Comparison of ENCODE assay signal across 10 cellular contexts in the genomic region with DNA sequence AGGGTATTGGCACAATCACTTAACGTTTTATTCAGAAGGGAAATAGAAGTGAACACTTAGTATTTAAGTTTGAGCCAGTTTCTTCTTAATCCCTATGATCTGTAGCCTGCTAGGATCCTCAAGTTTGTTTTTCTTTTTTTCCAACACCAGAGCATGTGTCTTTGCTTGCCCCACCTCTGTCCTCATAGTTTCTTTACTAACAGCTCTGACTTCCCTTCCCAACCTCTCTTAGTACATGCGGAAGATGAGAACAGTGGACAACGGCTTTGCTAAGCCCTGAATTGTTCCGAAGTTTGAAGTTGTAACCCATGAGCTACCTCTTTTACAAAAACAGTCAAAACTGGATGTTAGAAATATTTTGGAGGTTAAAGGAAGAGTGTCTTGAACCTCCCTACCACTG.
DNase-seq lines count a peak whose midpoint lies in the region; ATAC-seq and TF ChIP-seq lines count a peak whose summit lies in the region.
"Had no signal": no experiment of that assay in that cellular context is flagged by ENCODE, and none has a peak within 500 bp of the region (broad histone marks: within the 10 kb centered on the region; RNA-seq: fewer than 3 reads in every experiment).

No MANE protein-coding gene starts in this region.

- peak; percentile 62 for ATAC-seq in Right ventricle myocardium inferior
- ATAC-seq in HG03460 (IDR thresholded peaks at IDR 0.05; ENCODE audit: unreplicated experiment), result peak; percentile 40
- ATAC-seq: A549; activated T-cell treated with anti-CD3 and anti-CD28 coated beads, Interleukin-2, amount 50 U/mL, for 4 hours had no signal

- no peak overlapping the region for H3K27ac Mint-ChIP-seq in neural progenitor cell

- H3F3A ChIP-seq in neural progenitor cell (ENCODE audit: low read depth), result no peaks in the 10 kb centered on the region

- intact Hi-C loops in Right ventricle myocardium inferior (cut with DNase I) (no loop called here), cardiac septum (cut with DNase I) (no loop called here), uterus (cut with DNase I; ENCODE audit: low total_unique reads) (no loop called here)

- H3K27ac ChIP-seq in uterus (peak overlapping the region; percentile 18 to 22), neural progenitor cell (no peak overlapping the region)
- H3K27ac ChIP-seq: A549 had no signal

- no peaks in the 10 kb centered on the region for H3K79me2 ChIP-seq in neural progenitor cell (ENCODE audit: low read depth)

- no peak overlapping the region for H3K9ac ChIP-seq in neural progenitor cell

- no peaks in the 10 kb centered on the region for H3K4me1 Mint-ChIP-seq in neural progenitor cell

- no peak overlapping the region for H3K4me2 ChIP-seq in neural progenitor cell
- H3K4me2 ChIP-seq: A549 had no signal

- H3K4me3 Mint-ChIP-seq in neural progenitor cell, result no peak overlapping the region
- H3K4me3 Mint-ChIP-seq: activated T-cell treated with anti-CD3 and anti-CD28 coated beads, Interleukin-2, amount 50 U/mL, for 4 hours had no signal

- H3K36me3 Mint-ChIP-seq in neural progenitor cell, result no peaks in the 10 kb centered on the region

- no peak overlapping the region for H2AFZ ChIP-seq in neural progenitor cell (replicated peaks)

- peaks cover 14% of the 10 kb centered on the region for H3K9me3 Mint-ChIP-seq in neural progenitor cell

- no peaks in the 10 kb centered on the region for H4K20me1 ChIP-seq in neural progenitor cell (ENCODE audit: low read depth)

- no peak for DNase-seq in Right ventricle myocardium inferior (ENCODE audit: missing footprints)
- no peak for DNase-seq in cardiac septum (ENCODE audit: low spot score)
- peak; percentile 69 for DNase-seq in fibroblast of villous mesenchyme (ENCODE audit: low read depth)
- DNase-seq in uterus, result no peak
- no peak for DNase-seq in KG1 (lab: John Stamatoyannopoulos, UW)
- DNase-seq in neural progenitor cell (ENCODE audit: low spot score), result no peak
- no peak for DNase-seq in NCI-H146 treated with DMSO at 0.1 percent for 48 hours (lab: John Stamatoyannopoulos, UW; ENCODE audit: unreplicated experiment)
- DNase-seq: activated T-cell treated with anti-CD3 and anti-CD28 coated beads, Interleukin-2, amount 50 U/mL, for 4 hours had no signal

- H3K4me3 ChIP-seq in fibroblast of villous mesenchyme (ENCODE audit: low read depth, low read length) (peak overlapping the region; percentile 41), uterus (peak overlapping the region in 1 of 2 donors; percentile 7), neural progenitor cell (no peak overlapping the region)
- H3K4me3 ChIP-seq: A549 had no signal

- no peak for TF ChIP-seq POLR2A in uterus (IDR thresholded peaks at IDR 0.05)

- H3K9me3 ChIP-seq in uterus (no peaks in the 10 kb centered on the region), neural progenitor cell (ENCODE audit: low read depth) (peaks cover 7% of the 10 kb centered on the region)

- H3K4me1 ChIP-seq in uterus (no peaks in the 10 kb centered on the region), neural progenitor cell (no peaks in the 10 kb centered on the region)

- H3K27me3 ChIP-seq in uterus (no peaks in the 10 kb centered on the region), neural progenitor cell (no peaks in the 10 kb centered on the region)

- TF ChIP-seq CTCF in fibroblast of villous mesenchyme (IDR thresholded peaks at IDR 0.05; ENCODE audit: insufficient read depth, low read depth, low read length), result no peak
- no peak for TF ChIP-seq CTCF in uterus (IDR thresholded peaks at IDR 0.05)
- TF ChIP-seq CTCF in neural progenitor cell (IDR thresholded peaks at IDR 0.05), result no peak

- H3K36me3 ChIP-seq in uterus, result no peaks in the 10 kb centered on the region
- no peaks in the 10 kb centered on the region for H3K36me3 ChIP-seq in neural progenitor cell

- H3K27me3 Mint-ChIP-seq in neural progenitor cell (ENCODE audit: insufficient read depth, low read depth), result no peaks in the 10 kb centered on the region
